Comparison of ENCODE assay signal across 1 cellular context in the genomic region with DNA sequence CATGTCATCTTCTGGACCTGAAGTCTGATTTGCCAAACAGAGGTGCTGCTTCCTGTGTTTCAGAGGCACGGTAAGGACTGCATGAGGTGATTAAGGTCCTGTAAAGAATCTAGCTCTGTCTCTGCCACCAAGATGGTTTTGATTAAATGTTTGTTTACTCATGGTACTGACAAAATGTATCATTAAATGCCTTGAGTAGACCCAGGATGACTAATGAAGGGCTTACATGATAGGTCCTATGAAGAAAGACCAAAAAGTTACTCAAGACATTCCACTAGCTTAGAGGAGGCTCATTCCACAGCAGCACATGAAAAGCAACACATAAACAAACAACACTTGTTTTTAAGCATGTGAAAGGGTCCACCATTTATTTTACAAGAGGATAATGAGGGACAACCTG.
A peak's percentile ranks its signal among the peaks of the same experiment; 100 is the strongest.
TF ChIP-seq lines count a peak whose summit lies in the region.

No MANE protein-coding gene starts in this region.

TF ChIP-seq in IMR-90, 13 proteins besides CTCF, POLR2A, EP300 and RAD21:
- TF ChIP-seq FOS (IDR thresholded peaks at IDR 0.05; ENCODE audit: low read depth, low read length) (0 out of 2 replicates have a peak, but pooled peaks have one; percentile 28), NFE2L2 (IDR thresholded peaks at IDR 0.05; ENCODE audit: low read depth, low read length) (no peak), BHLHE40 (IDR thresholded peaks at IDR 0.05; ENCODE audit: low read depth, low read length) (peak; percentile 16; the same call in 1 of the 2 replicates), CEBPB (IDR thresholded peaks at IDR 0.05; ENCODE audit: low read depth, low read length) (peak; percentile 73), MAFK (IDR thresholded peaks at IDR 0.05; ENCODE audit: low read depth, low read length) (no peak)
